Comparison of ENCODE assay signal across 15 cellular contexts in the genomic region with DNA sequence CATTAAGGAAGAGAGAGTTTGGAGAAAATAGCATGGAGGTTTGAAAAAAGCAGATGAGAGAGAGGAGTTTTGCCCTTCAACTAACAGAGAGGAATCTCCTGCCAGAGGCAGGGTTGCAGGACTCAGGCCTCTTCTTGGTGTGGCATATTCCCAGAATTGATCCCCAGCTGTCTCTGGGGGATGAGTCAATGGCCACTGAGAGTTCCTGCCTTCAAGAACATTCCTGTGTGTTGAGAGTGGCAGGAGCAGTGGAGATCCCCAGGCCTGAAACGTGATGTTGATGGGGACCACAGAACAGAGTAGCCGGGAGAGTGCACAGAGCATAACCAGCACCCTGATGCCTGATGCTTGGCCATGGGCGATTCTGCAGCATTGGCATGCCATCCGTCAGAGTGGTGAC.
DNase-seq lines count a peak whose midpoint lies in the region; ATAC-seq and TF ChIP-seq lines count a peak whose summit lies in the region.
"Had no signal": no experiment of that assay in that cellular context is flagged by ENCODE, and none has a peak within 500 bp of the region (broad histone marks: within the 10 kb centered on the region; RNA-seq: fewer than 3 reads in every experiment).

No MANE protein-coding gene starts in this region.

- no peaks in the 10 kb centered on the region for H3K36me3 Mint-ChIP-seq in osteocyte (ENCODE audit: unreplicated experiment)

- no peaks in the 10 kb centered on the region for H3K9me2 ChIP-seq in Karpas-422 (replicated peaks; ENCODE audit: insufficient read depth, low read length)

- H3K27ac ChIP-seq in SJSA1, result peak overlapping the region; percentile 5
- no peak overlapping the region for H3K27ac ChIP-seq in fibroblast of lung (ENCODE audit: insufficient read depth, low read length)
- H3K27ac ChIP-seq in Karpas-422 (ENCODE audit: low read length), result no peak overlapping the region
- H3K27ac ChIP-seq in lower lobe of right lung, result no peak overlapping the region
- H3K27ac ChIP-seq: ascending aorta had no signal

- H3K27me3 ChIP-seq in SJSA1 (replicated peaks), result no peaks in the 10 kb centered on the region
- H3K27me3 ChIP-seq in fibroblast of lung (ENCODE audit: control insufficient read depth, insufficient read depth, low read length), result no peaks in the 10 kb centered on the region
- no peaks in the 10 kb centered on the region for H3K27me3 ChIP-seq in Karpas-422 (ENCODE audit: low read length)
- no peaks in the 10 kb centered on the region for H3K27me3 ChIP-seq in lower lobe of right lung (ENCODE audit: low read depth)
- H3K27me3 ChIP-seq: ascending aorta had no signal

- in situ Hi-C loops in GM13976 (cut with MboI; ENCODE audit: low sequenced_read_pairs, unreplicated experiment), result no loop called here

- no peak overlapping the region for H2AFZ ChIP-seq in fibroblast of lung (ENCODE audit: low read length)
- H2AFZ ChIP-seq in Karpas-422 (ENCODE audit: low read length), result no peak overlapping the region

- ATAC-seq in GM18511 (IDR thresholded peaks at IDR 0.05; ENCODE audit: unreplicated experiment) (no peak), lower lobe of right lung (no peak)
- ATAC-seq: HCT116, left colon had no signal

- no peak overlapping the region for H3K4me3 Mint-ChIP-seq in osteocyte (ENCODE audit: unreplicated experiment)

- H3K27ac Mint-ChIP-seq in osteocyte (ENCODE audit: unreplicated experiment), result peak overlapping the region; percentile 74

- no peaks in the 10 kb centered on the region for H3K36me3 ChIP-seq in SJSA1
- H3K36me3 ChIP-seq in fibroblast of lung (ENCODE audit: control insufficient read depth, insufficient read depth, low read length), result no peaks in the 10 kb centered on the region
- H3K36me3 ChIP-seq in Karpas-422 (ENCODE audit: insufficient read depth, low read length), result no peaks in the 10 kb centered on the region
- no peaks in the 10 kb centered on the region for H3K36me3 ChIP-seq in lower lobe of right lung
- H3K36me3 ChIP-seq: ascending aorta had no signal

- H3K4me1 ChIP-seq in SJSA1 (replicated peaks), result peaks cover 35% of the 10 kb centered on the region
- H3K4me1 ChIP-seq in fibroblast of lung (ENCODE audit: control insufficient read depth, extremely low read depth, insufficient read depth, low read length), result peaks cover 15% of the 10 kb centered on the region
- no peaks in the 10 kb centered on the region for H3K4me1 ChIP-seq in Karpas-422 (ENCODE audit: low read length)
- peaks cover 10% of the 10 kb centered on the region for H3K4me1 ChIP-seq in lower lobe of right lung
- H3K4me1 ChIP-seq: ascending aorta had no signal

- no peak for TF ChIP-seq CTCF in fibroblast of lung (conservative IDR thresholded peaks at IDR 0.05 in 1 of 2, IDR thresholded peaks at IDR 0.05 in 1 of 2; ENCODE audit: low read depth in 1 of 2, low read length in 2 of 2)
- TF ChIP-seq CTCF in osteocyte (IDR thresholded peaks at IDR 0.05), result no peak
- TF ChIP-seq CTCF in GM13976 (IDR thresholded peaks at IDR 0.05; ENCODE audit: borderline replicate concordance, control extremely low read depth, extremely low read depth, insufficient read depth, missing control alignments), result no peak
- TF ChIP-seq CTCF in lower lobe of right lung (IDR thresholded peaks at IDR 0.05), result no peak

- no peaks in the 10 kb centered on the region for H3K9me3 Mint-ChIP-seq in osteocyte (ENCODE audit: unreplicated experiment)

- peak; percentile 93 for DNase-seq in ELR (ENCODE audit: low read depth)
- DNase-seq in SJSA1 (ENCODE audit: low read depth in 1 of 2, low spot score in 2 of 2), result peak; percentile 48 to 72
- peak; percentile 66 to 90 for DNase-seq in fibroblast of lung (ENCODE audit: low read depth in 2 of 2)
- no peak for DNase-seq in osteocyte (ENCODE audit: extremely low spot score, unreplicated experiment)
- no peak for DNase-seq in Karpas-422
- DNase-seq in GM13976 (ENCODE audit: low spot score), result no peak
- DNase-seq in lower lobe of right lung, result no peak
- DNase-seq: COR-L47, erythroblast, left colon, MM.1S, nucleus accumbens had no signal

- H4K20me1 ChIP-seq in fibroblast of lung (ENCODE audit: control insufficient read depth, extremely low read depth, insufficient read depth, low read length) (no peaks in the 10 kb centered on the region), Karpas-422 (ENCODE audit: insufficient read depth, low read depth, low read length) (no peaks in the 10 kb centered on the region)

- peaks cover 44% of the 10 kb centered on the region for H3K4me1 Mint-ChIP-seq in osteocyte (ENCODE audit: unreplicated experiment)

- H3K4me3 ChIP-seq in SJSA1 (no peak overlapping the region), fibroblast of lung (replicated peaks in 1 of 4; ENCODE audit: control extremely low read depth in 1 of 4, insufficient read depth in 1 of 4, low read depth in 3 of 4, low read length in 4 of 4) (no peak overlapping the region), Karpas-422 (ENCODE audit: low read length) (no peak overlapping the region), lower lobe of right lung (no peak overlapping the region)
- H3K4me3 ChIP-seq: ascending aorta had no signal

- H3K79me2 ChIP-seq in fibroblast of lung (ENCODE audit: control insufficient read depth, insufficient read depth, low read length) (no peaks in the 10 kb centered on the region), Karpas-422 (ENCODE audit: low read length) (no peaks in the 10 kb centered on the region)

- H3K9me3 ChIP-seq in SJSA1 (replicated peaks), result no peaks in the 10 kb centered on the region
- no peaks in the 10 kb centered on the region for H3K9me3 ChIP-seq in fibroblast of lung (ENCODE audit: control insufficient read depth, insufficient read depth, low read depth, low read length)
- H3K9me3 ChIP-seq in Karpas-422 (ENCODE audit: low read length), result no peaks in the 10 kb centered on the region
- H3K9me3 ChIP-seq in lower lobe of right lung, result no peaks in the 10 kb centered on the region
- H3K9me3 ChIP-seq: ascending aorta had no signal

- H3K4me2 ChIP-seq in fibroblast of lung (ENCODE audit: extremely low read depth, insufficient read depth, low read length), result peak overlapping the region; percentile 19
- no peak overlapping the region for H3K4me2 ChIP-seq in Karpas-422 (ENCODE audit: low read depth, low read length, poor library complexity, severe bottlenecking)

- H3K27me3 Mint-ChIP-seq in osteocyte (ENCODE audit: unreplicated experiment), result no peaks in the 10 kb centered on the region

- H3K9ac ChIP-seq in fibroblast of lung (ENCODE audit: insufficient read depth, low read length), result no peak overlapping the region
- no peak overlapping the region for H3K9ac ChIP-seq in Karpas-422 (ENCODE audit: low read length)

- intact Hi-C loops in lower lobe of right lung (cut with DNase I), result no loop called here

Comparison
In these comparisons a context has a peak if more than half of its experiments do, and no peak if none do; other contexts are left out.
1. DNase-seq: peak in ELR (single experiment), SJSA1 (2 of 2) and fibroblast of lung (2 of 2); none in osteocyte (single experiment), Karpas-422 (single experiment), GM13976 (single experiment) and lower lobe of right lung (single experiment).